In the genomic region with DNA sequence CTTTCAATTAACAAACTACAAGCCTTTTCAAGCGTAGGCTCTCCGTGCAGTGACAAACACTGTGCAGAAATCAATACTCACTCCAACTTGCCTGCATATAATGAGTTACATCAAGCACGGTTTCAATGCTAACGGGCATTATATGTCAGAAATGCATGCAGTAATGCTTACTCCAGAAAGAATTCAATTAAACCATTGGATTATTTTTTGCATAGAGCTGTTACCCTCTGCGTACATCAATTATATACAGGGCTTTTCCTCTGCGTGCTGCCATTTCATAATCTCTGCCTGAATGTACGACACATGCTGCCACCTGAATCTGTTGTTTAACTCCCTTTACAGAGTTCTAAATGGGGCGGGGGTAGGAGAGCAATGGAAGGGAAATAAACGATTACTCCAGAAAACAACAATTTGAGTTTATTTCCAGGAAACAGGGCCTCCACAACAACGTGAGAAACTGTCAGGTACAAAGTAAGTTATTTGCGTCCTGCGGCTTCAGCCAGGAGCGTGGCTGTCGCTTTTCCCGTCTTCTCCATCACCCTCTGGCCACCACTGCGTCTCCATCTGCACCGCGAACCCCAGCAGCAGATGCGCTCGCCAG, we compare ENCODE assay signal across 8 cellular contexts. TPM values are rescaled to one million over a fixed set of nuclear protein-coding genes. Genes with fewer than 3 reads are reported as not detected.
DNase-seq lines count a peak whose midpoint lies in the region; ATAC-seq, FAIRE-seq and TF ChIP-seq lines count a peak whose summit lies in the region.

No MANE protein-coding gene starts in this region.

- no peak overlapping the region for H2AFZ ChIP-seq in mesenchymal stem cell (ENCODE audit: low read depth, low read length)

- H4K91ac ChIP-seq in mesenchymal stem cell (ENCODE audit: low read length) = no peak overlapping the region

- H3K14ac ChIP-seq in mesenchymal stem cell (ENCODE audit: low read length in 2 of 2) = no peak overlapping the region

- H3K4me2 ChIP-seq in mesenchymal stem cell (ENCODE audit: low read length, poor library complexity, severe bottlenecking) = peak overlapping the region; percentile 51

- peak overlapping the region; percentile 97 for H3K9ac ChIP-seq in mesenchymal stem cell (ENCODE audit: low read length)

- H3K4ac ChIP-seq in mesenchymal stem cell (ENCODE audit: low read depth in 1 of 2, low read length in 2 of 2) = peak overlapping the region in 1 of 2 experiments; percentile 33

- H2AK5ac ChIP-seq in mesenchymal stem cell (ENCODE audit: low read length, severe bottlenecking) = no peak overlapping the region

- ATAC-seq in Right ventricle myocardium inferior (no peak), Right ventricle myocardium superior (ENCODE audit: poor library complexity) (no peak), GM21528 (IDR thresholded peaks at IDR 0.05; ENCODE audit: low FRiP score, unreplicated experiment) (no peak), HG03139 (IDR thresholded peaks at IDR 0.05; ENCODE audit: unreplicated experiment) (no peak), HG03571 (IDR thresholded peaks at IDR 0.05; ENCODE audit: unreplicated experiment) (no peak)

- H3K9me3 ChIP-seq in mesenchymal stem cell (ENCODE audit: control insufficient read depth, low read length) = no peaks in the 10 kb centered on the region

- H3K79me1 ChIP-seq in mesenchymal stem cell (replicated peaks; ENCODE audit: low read length, poor library complexity, severe bottlenecking) = peaks cover 2% of the 10 kb centered on the region

- intact Hi-C loops in Right ventricle myocardium inferior (cut with DNase I) (loop anchor here (2.0 to 5.0 kb wide), 3 partner anchors 96 to 452 kb away; no protein-coding TSS in a partner anchor), Right ventricle myocardium superior (cut with DNase I) (no loop called here)

- no peak overlapping the region for H2BK120ac ChIP-seq in mesenchymal stem cell (ENCODE audit: low read depth, low read length)

- H3K36me3 ChIP-seq in bronchial epithelial cell (ENCODE audit: control insufficient read depth, insufficient read depth, low read length) (no peaks in the 10 kb centered on the region), mesenchymal stem cell (ENCODE audit: control insufficient read depth in 1 of 2, insufficient read depth in 2 of 2, low read depth in 1 of 2, low read length in 2 of 2) (no peaks in the 10 kb centered on the region)

- H3K4me3 ChIP-seq in bronchial epithelial cell (ENCODE audit: low read depth, low read length) (peak overlapping the region; percentile 63), mesenchymal stem cell (ENCODE audit: insufficient read depth in 1 of 2, low read depth in 1 of 2, low read length in 2 of 2) (peak overlapping the region; percentile 95 to 97)

- WGBS in mesenchymal stem cell = 17% methylated on average over 17 of the region's 20 CpGs

- no peak for TF ChIP-seq CTCF in bronchial epithelial cell (IDR thresholded peaks at IDR 0.05; ENCODE audit: insufficient read depth, low read length, severe bottlenecking)

- H2BK5ac ChIP-seq in mesenchymal stem cell (ENCODE audit: low read depth, low read length, poor library complexity, severe bottlenecking) = no peak overlapping the region

- FAIRE-seq in bronchial epithelial cell (lab: Jason Lieb, UNC) = no peak
- FAIRE-seq in urothelium cell line (lab: Jason Lieb, UNC) = peak; percentile 17

- DNase-seq in Right ventricle myocardium inferior (ENCODE audit: missing footprints) = peak; percentile 65
- DNase-seq in Right ventricle myocardium superior = no peak
- peak; percentile 38 for DNase-seq in bronchial epithelial cell (ENCODE audit: low read depth)
- DNase-seq in mesenchymal stem cell = no peak
- DNase-seq in urothelium cell line (ENCODE audit: low spot score) = no peak

- H2BK12ac ChIP-seq in mesenchymal stem cell (ENCODE audit: low read length in 2 of 2) = no peak overlapping the region

- no peak overlapping the region for H3K27ac ChIP-seq in mesenchymal stem cell (ENCODE audit: low read length, poor library complexity, severe bottlenecking)

- H3K4me1 ChIP-seq in mesenchymal stem cell (ENCODE audit: control insufficient read depth, insufficient read depth, low read depth, low read length) = peaks cover 3% of the 10 kb centered on the region

- no peak overlapping the region for H3K23ac ChIP-seq in mesenchymal stem cell (ENCODE audit: low read length in 2 of 2)

- no peak overlapping the region for H4K8ac ChIP-seq in mesenchymal stem cell (ENCODE audit: low read length)

- no peak overlapping the region for H2BK15ac ChIP-seq in mesenchymal stem cell (ENCODE audit: low read depth, poor library complexity, severe bottlenecking)

- no peaks in the 10 kb centered on the region for H3K27me3 ChIP-seq in bronchial epithelial cell (ENCODE audit: control insufficient read depth, insufficient read depth, low read length)
- H3K27me3 ChIP-seq in mesenchymal stem cell (ENCODE audit: control insufficient read depth in 1 of 2, insufficient read depth in 1 of 2, low read length in 2 of 2) = no peaks in the 10 kb centered on the region

- H3K18ac ChIP-seq in mesenchymal stem cell (ENCODE audit: low read depth in 1 of 2, low read length in 2 of 2) = peak overlapping the region in 1 of 2 experiments; percentile 91

RNA-seq across cellular contexts. Expression of a gene that starts 1.8 kb away (rescaled TPM):
- total RNA-seq in Right ventricle myocardium inferior = 30.1 TPM
- total RNA-seq in Right ventricle myocardium superior = 27.9 TPM
- total RNA-seq in bronchial epithelial cell = 48.4 and 75.1 TPM in 2 replicates
- polyA plus RNA-seq in mesenchymal stem cell (2013, experiment 1 of 2) = 48.5 TPM
- 49.0 TPM for polyA plus RNA-seq in mesenchymal stem cell (2013, experiment 2 of 2)

Comparison
In these comparisons a context has a peak if more than half of its experiments do, and no peak if none do; other contexts are left out.
1. DNase-seq: peak in Right ventricle myocardium inferior (single experiment) and bronchial epithelial cell (single experiment); none in Right ventricle myocardium superior (single experiment), mesenchymal stem cell (single experiment) and urothelium cell line (single experiment).